22 cellular contexts compared by ENCODE assay signal in genomic region chr6:22412994-22413393, GRCh38.
"Had no signal": no experiment of that assay in that cellular context is flagged by ENCODE, and none has a peak within 500 bp of the region (broad histone marks: within the 10 kb centered on the region; RNA-seq: fewer than 3 reads in every experiment).

No MANE protein-coding gene starts in this region.

- H3K4me3 Mint-ChIP-seq: activated CD4-positive, alpha-beta T cell treated with anti-CD3 and anti-CD28 coated beads for 36 hours; activated CD8-positive, alpha-beta memory T cell treated with anti-CD3 and anti-CD28 coated beads, Interleukin-2, amount 10 ng/mL, durations not matched to agents 7 days and 5 days; activated CD8-positive, alpha-beta T cell treated with anti-CD3 and anti-CD28 coated beads, Interleukin-2, amount 10 ng/mL, durations not matched to agents 7 days and 5 days; central memory CD8-positive, alpha-beta T cell; dendritic cell treated with granulocyte-macrophage colony-stimulating factor and Interleukin-4, amounts not matched to agents 40 ng/mL and 50 ng/mL, for 4 days; endodermal cell; natural killer cell; T-helper 1 cell treated with Interleukin-12 subunit alpha and Interleukin-12 subunit beta and Interleukin-4 antibody, amounts not matched to agents 30 μg/mL and 1 μg/mL, for 36 hours had no signal

- H3K27me3 ChIP-seq: esophagus muscularis mucosa, foreskin keratinocyte, right lobe of liver, testis, transverse colon had no signal

- H3K9me3 Mint-ChIP-seq: activated T-helper 2 cell treated with anti-CD3 and anti-CD28 coated beads, Interferon-gamma antibody, Interleukin-2, Interleukin-4, amounts not matched to agents 10 μg/mL and 5 μg/mL and 100 μg/mL, durations not matched to agents 14 hours and 24 hours and 36 hours; dendritic cell treated with granulocyte-macrophage colony-stimulating factor and Interleukin-4, amounts not matched to agents 40 ng/mL and 50 ng/mL, for 4 days; endodermal cell had no signal

- H3K9me3 ChIP-seq: esophagus muscularis mucosa, right lobe of liver, testis, transverse colon had no signal

- H3K36me3 ChIP-seq: esophagus muscularis mucosa, right lobe of liver, transverse colon had no signal

- H3K4me1 Mint-ChIP-seq: activated CD4-positive, alpha-beta T cell treated with anti-CD3 and anti-CD28 coated beads for 36 hours; activated CD8-positive, alpha-beta memory T cell treated with anti-CD3 and anti-CD28 coated beads, Interleukin-2, amount 10 ng/mL, durations not matched to agents 7 days and 5 days; central memory CD8-positive, alpha-beta T cell; natural killer cell had no signal

- ATAC-seq: activated CD4-positive, alpha-beta T cell treated with anti-CD3 and anti-CD28 coated beads for 36 hours; activated CD8-positive, alpha-beta memory T cell treated with anti-CD3 and anti-CD28 coated beads, Interleukin-2, amount 10 ng/mL, durations not matched to agents 7 days and 5 days; activated CD8-positive, alpha-beta T cell treated with anti-CD3 and anti-CD28 coated beads, Interleukin-2, amount 10 ng/mL, durations not matched to agents 7 days and 5 days; activated naive CD4-positive, alpha-beta T cell treated with anti-CD3 and anti-CD28 coated beads, Interleukin-2, amount 50 U/mL, for 72 hours; foreskin keratinocyte; left cardiac atrium; natural killer cell; right lobe of liver; stimulated activated naive CD8-positive, alpha-beta T cell treated with anti-CD3 and anti-CD28 coated beads, Interleukin-15, Interleukin-2, amounts not matched to agents 100 U/mL and 50 U/mL, for 24 hours had no signal

- H3K27me3 Mint-ChIP-seq: activated CD4-positive, alpha-beta T cell treated with anti-CD3 and anti-CD28 coated beads for 36 hours; activated CD8-positive, alpha-beta memory T cell treated with anti-CD3 and anti-CD28 coated beads, Interleukin-2, amount 10 ng/mL, durations not matched to agents 7 days and 5 days; central memory CD8-positive, alpha-beta T cell; dendritic cell treated with granulocyte-macrophage colony-stimulating factor and Interleukin-4, amounts not matched to agents 40 ng/mL and 50 ng/mL, for 4 days had no signal

- H3K4me3 ChIP-seq: esophagus muscularis mucosa, right lobe of liver, testis, transverse colon had no signal

- H3K27ac Mint-ChIP-seq: activated CD4-positive, alpha-beta T cell treated with anti-CD3 and anti-CD28 coated beads for 36 hours; activated CD8-positive, alpha-beta memory T cell treated with anti-CD3 and anti-CD28 coated beads, Interleukin-2, amount 10 ng/mL, durations not matched to agents 7 days and 5 days; activated CD8-positive, alpha-beta T cell treated with anti-CD3 and anti-CD28 coated beads, Interleukin-2, amount 10 ng/mL, durations not matched to agents 7 days and 5 days; activated naive CD4-positive, alpha-beta T cell treated with anti-CD3 and anti-CD28 coated beads, Interleukin-2, amount 50 U/mL, for 72 hours; activated T-helper 2 cell treated with anti-CD3 and anti-CD28 coated beads, Interferon-gamma antibody, Interleukin-2, Interleukin-4, amounts not matched to agents 10 μg/mL and 5 μg/mL and 100 μg/mL, durations not matched to agents 14 hours and 24 hours and 36 hours; dendritic cell treated with granulocyte-macrophage colony-stimulating factor and Interleukin-4, amounts not matched to agents 40 ng/mL and 50 ng/mL, for 4 days; endodermal cell; natural killer cell; T-helper 1 cell treated with Interleukin-12 subunit alpha and Interleukin-12 subunit beta and Interleukin-4 antibody, amounts not matched to agents 30 μg/mL and 1 μg/mL, for 36 hours had no signal

- H3K36me3 Mint-ChIP-seq: activated CD8-positive, alpha-beta memory T cell treated with anti-CD3 and anti-CD28 coated beads, Interleukin-2, amount 10 ng/mL, durations not matched to agents 7 days and 5 days; activated naive CD4-positive, alpha-beta T cell treated with anti-CD3 and anti-CD28 coated beads, Interleukin-2, amount 50 U/mL, for 72 hours; natural killer cell had no signal

- H3K4me1 ChIP-seq: foreskin keratinocyte, right lobe of liver, testis, transverse colon had no signal

- H3K27ac ChIP-seq: esophagus muscularis mucosa, foreskin keratinocyte, right lobe of liver, testis, transverse colon had no signal

- DNase-seq: activated CD4-positive, alpha-beta T cell treated with anti-CD3 and anti-CD28 coated beads for 36 hours; activated CD4-positive, CD25-positive, alpha-beta regulatory T cell; activated CD8-positive, alpha-beta memory T cell treated with anti-CD3 and anti-CD28 coated beads, Interleukin-2, amount 10 ng/mL, durations not matched to agents 7 days and 5 days; activated CD8-positive, alpha-beta T cell treated with anti-CD3 and anti-CD28 coated beads, Interleukin-2, amount 10 ng/mL, durations not matched to agents 7 days and 5 days; activated T-cell treated with anti-CD3 and anti-CD28 coated beads, Interleukin-2, amount 50 U/mL, for 48 hours; endodermal cell; foreskin keratinocyte; left cardiac atrium; natural killer cell; right lobe of liver; stimulated activated CD4-positive, alpha-beta T cell treated with anti-CD3 and anti-CD28 coated beads, Interleukin-12 subunit alpha, Interleukin-12 subunit beta, amount 100 ng/mL, for 4 hours; stimulated activated CD4-positive, alpha-beta T cell treated with anti-CD3 and anti-CD28 coated beads, Interleukin-4, amount 100 ng/mL, for 1 hour; stimulated activated naive CD8-positive, alpha-beta T cell treated with anti-CD3 and anti-CD28 coated beads, Interleukin-15, Interleukin-2, amounts not matched to agents 100 U/mL and 50 U/mL, for 24 hours; T-helper 9 cell; testis; transverse colon had no signal
